8 cellular contexts compared by ENCODE assay signal in genomic region chr2:26942543-26943295, GRCh38. TPM values are rescaled to one million over a fixed set of nuclear protein-coding genes. Genes with fewer than 3 reads are reported as not detected.
A peak's percentile ranks its signal among the peaks of the same experiment; 100 is the strongest.
DNase-seq lines count a peak whose midpoint lies in the region; ATAC-seq and TF ChIP-seq lines count a peak whose summit lies in the region.

No MANE protein-coding gene starts in this region.

- ATAC-seq in GM19324 (IDR thresholded peaks at IDR 0.05; ENCODE audit: low FRiP score, unreplicated experiment) (no peak), HG02759 (IDR thresholded peaks at IDR 0.05; ENCODE audit: unreplicated experiment) (no peak)

- no peaks in the 10 kb centered on the region for H3K9me3 ChIP-seq in ascending aorta
- no peaks in the 10 kb centered on the region for H3K9me3 ChIP-seq in sigmoid colon

- H3K27ac ChIP-seq in ascending aorta = no peak overlapping the region
- no peak overlapping the region for H3K27ac ChIP-seq in sigmoid colon

- TF ChIP-seq POLR2A in sigmoid colon (IDR thresholded peaks at IDR 0.05) = no peak

- H3K36me3 ChIP-seq in ascending aorta = no peaks in the 10 kb centered on the region
- no peaks in the 10 kb centered on the region for H3K36me3 ChIP-seq in sigmoid colon

- DNase-seq in DMS79 (lab: John Stamatoyannopoulos, UW) = peak; percentile 76
- DNase-seq in KBM-7 = peak; percentile 86
- peak; percentile 42 for DNase-seq in T follicular helper cell (ENCODE audit: low read depth)
- peak in 1 of 2 donors; percentile 68 for DNase-seq in ascending aorta (ENCODE audit: low spot score in 2 of 2)
- DNase-seq in hippocampal formation (lab: John Stamatoyannopoulos, UW) = peak; percentile 38 to 70
- DNase-seq in sigmoid colon = peak; percentile 82

- H3K27me3 ChIP-seq in ascending aorta (no peaks in the 10 kb centered on the region), sigmoid colon (peaks cover 0 to 32% (median 5%) of the 10 kb centered on the region in 3 donors)

- H3K4me1 ChIP-seq in ascending aorta = no peaks in the 10 kb centered on the region
- no peaks in the 10 kb centered on the region for H3K4me1 ChIP-seq in sigmoid colon

- no peak for TF ChIP-seq EP300 in sigmoid colon (IDR thresholded peaks at IDR 0.05)

- intact Hi-C loops in ascending aorta (cut with DNase I) = loop anchor here (2.0 kb wide), 1 partner anchor 96 kb away; no protein-coding TSS in a partner anchor
- intact Hi-C loops in sigmoid colon (cut with DNase I) = loop anchor here (1.0 kb wide), 1 partner anchor 96 kb away; no protein-coding TSS in a partner anchor

- TF ChIP-seq CTCF in ascending aorta (IDR thresholded peaks at IDR 0.05) = peak; percentile 52 to 65 (median 59)
- peak in 3 of 4 experiments; percentile 58 to 65 (median 65) for TF ChIP-seq CTCF in sigmoid colon (IDR thresholded peaks at IDR 0.05)

- no peak overlapping the region for H3K4me3 ChIP-seq in ascending aorta
- no peak overlapping the region for H3K4me3 ChIP-seq in sigmoid colon

- 29% methylated on average over 28 of the region's 28 CpGs for WGBS in sigmoid colon, 2 donors

- in situ Hi-C loops in KBM-7 (cut with MboI; ENCODE audit: low pct_unique_long_range_greater_than_20kb, low sequenced_read_pairs) = loop anchor here (25.0 kb wide), 1 partner anchor 105 kb away; the partner anchor contains the start of gene DPYSL5

RNA-seq across cellular contexts. Expression of gene MAPRE3, which starts 27.7 kb away (rescaled TPM):
- total RNA-seq in ascending aorta (18.9 TPM), sigmoid colon (10 to 100 TPM in 1 of 4 donors, 1 to 10 TPM in 3; 5.1 to 27.4 (median 8.9) TPM)
- polyA plus RNA-seq in sigmoid colon = 10 to 100 TPM; 15.6 to 73.3 (median 32.1) TPM
